28 cellular contexts compared by ENCODE assay signal in the genomic region with DNA sequence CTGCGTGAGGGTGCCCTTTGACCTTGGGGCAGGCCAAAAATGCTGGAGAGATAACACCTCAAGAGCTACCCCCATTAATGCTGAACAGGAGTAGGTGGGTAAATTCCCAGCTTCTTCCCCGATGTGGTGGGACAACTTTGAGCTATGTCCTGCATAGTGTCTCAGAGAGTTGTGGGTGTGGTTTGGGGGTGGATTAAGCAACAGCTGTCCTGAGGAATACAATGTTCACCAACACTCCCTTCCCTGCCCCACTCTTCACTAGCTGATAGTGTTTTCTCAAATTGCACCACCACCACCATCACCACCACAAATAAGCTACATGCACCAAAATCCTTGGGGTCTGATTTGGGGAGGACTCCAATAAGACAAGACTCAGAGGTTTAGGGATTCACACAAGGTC.
"Had no signal": no experiment of that assay in that cellular context is flagged by ENCODE, and none has a peak within 500 bp of the region (broad histone marks: within the 10 kb centered on the region; RNA-seq: fewer than 3 reads in every experiment).

No MANE protein-coding gene starts in this region.

- ATAC-seq: activated CD8-positive, alpha-beta T cell treated with anti-CD3 and anti-CD28 coated beads for 36 hours; activated T-cell treated with anti-CD3 and anti-CD28 coated beads, Interleukin-2, amount 50 U/mL, for 4 hours; activated T-helper 17 cell treated with anti-CD3 and anti-CD28 coated beads, Interleukin-2, amount 50 U/mL, for 72 hours; esophagus mucosa; left lung; lower lobe of right lung; stimulated activated memory B cell treated with anti-CD40 and anti-IgM and Interleukin-4, amounts not matched to agents 10 μg/mL and 1 μg/mL and 100 μg/mL, for 72 hours; stimulated activated naive CD8-positive, alpha-beta T cell treated with anti-CD3 and anti-CD28 coated beads, Interleukin-15, amount 100 ng/mL, for 72 hours; T-helper 17 cell had no signal

- DNase-seq: activated CD4-positive, alpha-beta T cell treated with anti-CD3 and anti-CD28 coated beads, Interleukin-2, amount 50 U/mL, for 1 hour; activated CD8-positive, alpha-beta T cell treated with anti-CD3 and anti-CD28 coated beads for 36 hours; activated gamma-delta T cell treated with Interleukin-2 at 50 U/mL for 16 hours; activated naive CD4-positive, alpha-beta T cell treated with anti-CD3 and anti-CD28 coated beads, Interleukin-2, amount 50 U/mL, for 16 hours; activated T-cell treated with anti-CD3 and anti-CD28 coated beads, Interleukin-2, amount 50 U/mL, for 4 hours; amygdala; central memory CD4-positive, alpha-beta T cell; endodermal cell; foreskin melanocyte; kidney glomerular epithelial cell; left lung; lower lobe of right lung; naive B cell; nephron progenitor cell; ovary; sigmoid colon; stimulated activated CD4-positive, alpha-beta T cell treated with anti-CD3 and anti-CD28 coated beads, Interleukin-1b, Interleukin-23, amount 100 ng/mL, for 48 hours; stimulated activated CD4-positive, alpha-beta T cell treated with anti-CD3 and anti-CD28 coated beads, Interleukin-4, amount 100 ng/mL, for 4 hours; stimulated activated CD8-positive, alpha-beta memory T cell treated with anti-CD3 and anti-CD28 coated beads, Interleukin-4, amount 100 ng/mL, for 48 hours; stimulated activated naive CD8-positive, alpha-beta T cell treated with anti-CD3 and anti-CD28 coated beads, Interleukin-15, amount 100 ng/mL, for 72 hours; substantia nigra; T-helper 17 cell; T1000; thyroid gland; upper lobe of left lung had no signal
